ENCODE assay signal across 24 cellular contexts in the genomic region with DNA sequence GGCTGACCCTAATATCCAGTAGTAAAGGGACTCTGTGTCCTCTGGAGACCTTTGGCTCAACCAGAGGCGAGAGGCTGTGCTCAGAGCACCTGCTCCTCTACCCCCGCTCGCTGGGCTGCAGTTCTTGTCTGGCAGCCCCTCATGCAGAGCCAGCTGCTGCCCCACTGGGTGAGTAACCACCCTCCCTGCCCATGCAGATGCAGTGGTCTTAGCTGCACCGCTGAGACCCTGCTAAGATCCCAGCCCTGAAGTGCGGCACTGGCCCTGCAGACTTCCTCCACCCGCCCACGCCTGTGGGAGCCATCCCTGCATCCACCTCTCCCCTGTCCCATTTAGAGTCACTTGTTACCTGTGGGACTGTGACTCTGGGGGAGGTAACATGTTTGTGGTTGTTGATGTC.
"Had no signal": no experiment of that assay in that cellular context is flagged by ENCODE, and none has a peak within 500 bp of the region (broad histone marks: within the 10 kb centered on the region; RNA-seq: fewer than 3 reads in every experiment).

No MANE protein-coding gene starts in this region.

- ATAC-seq: effector memory CD8-positive, alpha-beta T cell; foreskin keratinocyte; left cardiac atrium; psoas muscle had no signal

- H3K9me3 Mint-ChIP-seq: dendritic cell treated with granulocyte-macrophage colony-stimulating factor and Interleukin-4, amounts not matched to agents 40 ng/mL and 50 ng/mL, for 4 days; effector memory CD8-positive, alpha-beta T cell; immature natural killer cell had no signal

- H3K4me3 Mint-ChIP-seq: dendritic cell treated with granulocyte-macrophage colony-stimulating factor and Interleukin-4, amounts not matched to agents 40 ng/mL and 50 ng/mL, for 4 days; effector memory CD8-positive, alpha-beta T cell; immature natural killer cell; nephron had no signal

- H3K4me1 Mint-ChIP-seq: immature natural killer cell, naive B cell, nephron had no signal

- DNase-seq: effector memory CD8-positive, alpha-beta T cell; erythroblast; foreskin keratinocyte; immature natural killer cell; kidney; left cardiac atrium; left ventricle myocardium inferior; mesenchymal stem cell; naive B cell; occipital lobe; psoas muscle; retina; right lobe of liver; spleen; stimulated activated CD4-positive, alpha-beta T cell treated with anti-CD3 and anti-CD28 coated beads, Interleukin-15, amount 100 ng/mL, for 24 hours; stimulated activated CD4-positive, alpha-beta T cell treated with anti-CD3 and anti-CD28 coated beads, Interleukin-1b, Interleukin-23, amount 100 ng/mL, for 48 hours; stimulated activated CD4-positive, alpha-beta T cell treated with anti-CD3 and anti-CD28 coated beads, Interleukin-4, amount 100 ng/mL, for 4 hours; stimulated activated naive CD4-positive, alpha-beta T cell; substantia nigra; trophoblast cell had no signal

- H3K36me3 Mint-ChIP-seq: immature natural killer cell, naive B cell had no signal

- H3K27ac ChIP-seq: foreskin keratinocyte, left ventricle myocardium inferior, parathyroid adenoma, psoas muscle, right lobe of liver, spleen, stomach had no signal

- H3K27ac Mint-ChIP-seq: dendritic cell treated with granulocyte-macrophage colony-stimulating factor and Interleukin-4, amounts not matched to agents 40 ng/mL and 50 ng/mL, for 4 days; effector memory CD8-positive, alpha-beta T cell; immature natural killer cell; naive B cell; nephron had no signal
